In genomic region chr18:3608488-3608887, GRCh38 we compare ENCODE assay signal across 18 cellular contexts.
"Had no signal": no experiment of that assay in that cellular context is flagged by ENCODE, and none has a peak within 500 bp of the region (broad histone marks: within the 10 kb centered on the region; RNA-seq: fewer than 3 reads in every experiment).

No MANE protein-coding gene starts in this region.

- DNase-seq: activated B cell treated with CpG ODN at 0.5 μM for 24 hours; activated CD4-positive, alpha-beta memory T cell treated with anti-CD3 and anti-CD28 coated beads for 36 hours; activated CD8-positive, alpha-beta memory T cell treated with anti-CD3 and anti-CD28 coated beads, Interleukin-2, amount 50 U/mL, for 4 hours; amniotic stem cell; body of pancreas; central memory CD4-positive, alpha-beta T cell; effector CD4-positive, alpha-beta T cell; gastrocnemius medialis; kidney; left ventricle myocardium inferior; nephron progenitor cell; stimulated activated CD4-positive, alpha-beta T cell treated with anti-CD3 and anti-CD28 coated beads, Interleukin-12 subunit alpha, Interleukin-12 subunit beta, amount 100 ng/mL, for 4 hours; stimulated activated naive CD4-positive, alpha-beta T cell treated with Interleukin-2 at 50 U/mL for 16 hours; T-helper 1 cell had no signal

- H3K9me3 ChIP-seq: body of pancreas, gastrocnemius medialis, left ventricle myocardium inferior, ovary had no signal

- H3K4me3 Mint-ChIP-seq: activated B cell treated with CpG ODN at 0.5 μM for 24 hours; activated CD4-positive, alpha-beta memory T cell treated with anti-CD3 and anti-CD28 coated beads for 36 hours; memory B cell; nephron progenitor cell had no signal

- H3K36me3 ChIP-seq: gastrocnemius medialis, left ventricle myocardium inferior, ovary had no signal

- H3K27ac ChIP-seq: body of pancreas, coronary artery, gastrocnemius medialis, left ventricle myocardium inferior, ovary had no signal

- H3K36me3 Mint-ChIP-seq: activated CD4-positive, alpha-beta memory T cell treated with anti-CD3 and anti-CD28 coated beads for 36 hours had no signal

- H3K4me3 ChIP-seq: body of pancreas, coronary artery, gastrocnemius medialis, left ventricle myocardium inferior, ovary had no signal

- H3K9me3 Mint-ChIP-seq: activated B cell treated with CpG ODN at 0.5 μM for 24 hours; activated CD4-positive, alpha-beta memory T cell treated with anti-CD3 and anti-CD28 coated beads for 36 hours; activated naive CD4-positive, alpha-beta T cell treated with anti-CD3 and anti-CD28 coated beads, Interleukin-2, amount 50 U/mL, for 72 hours; memory B cell; nephron progenitor cell had no signal

- H3K27me3 Mint-ChIP-seq: activated B cell treated with CpG ODN at 0.5 μM for 24 hours; activated CD4-positive, alpha-beta memory T cell treated with anti-CD3 and anti-CD28 coated beads for 36 hours; memory B cell had no signal

- H3K27ac Mint-ChIP-seq: activated B cell treated with CpG ODN at 0.5 μM for 24 hours; activated CD4-positive, alpha-beta memory T cell treated with anti-CD3 and anti-CD28 coated beads for 36 hours; activated naive CD4-positive, alpha-beta T cell treated with anti-CD3 and anti-CD28 coated beads, Interleukin-2, amount 50 U/mL, for 72 hours; memory B cell had no signal

- H3K4me1 Mint-ChIP-seq: memory B cell had no signal

- H3K27me3 ChIP-seq: body of pancreas, ovary had no signal
